ENCODE assay signal across 26 cellular contexts in the genomic region with DNA sequence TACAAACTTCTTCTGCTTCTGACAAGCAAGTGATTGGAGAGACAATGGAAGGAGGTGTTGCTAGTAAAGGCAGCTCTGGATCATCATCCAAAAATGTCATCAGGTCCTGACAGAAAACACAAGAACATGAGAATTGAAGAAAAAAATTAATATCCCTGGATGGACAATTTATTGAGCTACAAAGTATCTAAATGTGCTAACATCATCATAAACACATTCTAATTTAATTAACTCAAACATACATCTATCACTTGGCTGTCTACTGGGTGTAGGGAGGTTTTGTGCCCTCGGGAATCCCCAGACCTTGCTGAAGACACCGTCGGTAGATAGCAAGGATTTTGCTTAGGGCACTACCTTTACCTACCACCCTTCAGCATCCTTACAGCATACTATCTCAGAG.
"Had no signal": no experiment of that assay in that cellular context is flagged by ENCODE, and none has a peak within 500 bp of the region (broad histone marks: within the 10 kb centered on the region; RNA-seq: fewer than 3 reads in every experiment).

No MANE protein-coding gene starts in this region.

- H3K9me3 ChIP-seq: ascending aorta, gastrocnemius medialis, heart left ventricle had no signal

- H3K4me3 ChIP-seq: ascending aorta, coronary artery, dorsolateral prefrontal cortex, gastrocnemius medialis, heart left ventricle had no signal

- ATAC-seq: activated CD4-positive, alpha-beta T cell treated with anti-CD3 and anti-CD28 coated beads for 36 hours; activated naive CD4-positive, alpha-beta T cell treated with anti-CD3 and anti-CD28 coated beads, Interleukin-2, amount 50 U/mL, for 72 hours; activated T-cell treated with anti-CD3 and anti-CD28 coated beads, Interleukin-2, amount 50 U/mL, for 72 hours; esophagus mucosa; heart left ventricle had no signal

- H3K27me3 ChIP-seq: ascending aorta, brain microvascular endothelial cell had no signal

- H3K27ac ChIP-seq: ascending aorta, brain microvascular endothelial cell, coronary artery, dorsolateral prefrontal cortex, gastrocnemius medialis, heart left ventricle had no signal

- FAIRE-seq: bronchial epithelial cell had no signal

- H3K4me1 ChIP-seq: ascending aorta, gastrocnemius medialis, heart left ventricle had no signal

- DNase-seq: activated CD4-positive, alpha-beta memory T cell treated with anti-CD3 and anti-CD28 coated beads for 36 hours; activated CD4-positive, alpha-beta T cell treated with anti-CD3 and anti-CD28 coated beads for 36 hours; activated CD4-positive, alpha-beta T cell treated with anti-CD3 and anti-CD28 coated beads, Interleukin-2, amount 10 ng/mL, durations not matched to agents 24 days and 14 days; activated CD4-positive, CD25-positive, alpha-beta regulatory T cell; activated CD4-positive, CD25-positive, alpha-beta regulatory T cell treated with anti-CD3 and anti-CD28 coated beads, Interleukin-2, amount 50 U/mL, for 72 hours; activated CD8-positive, alpha-beta memory T cell treated with anti-CD3 and anti-CD28 coated beads, Interleukin-2, amount 50 U/mL, for 48 hours; activated gamma-delta T cell; activated naive CD4-positive, alpha-beta T cell; activated naive CD4-positive, alpha-beta T cell treated with anti-CD3 and anti-CD28 coated beads, Interleukin-2, amount 10 ng/mL, durations not matched to agents 7 days and 5 days; activated naive CD8-positive, alpha-beta T cell treated with anti-CD3 and anti-CD28 coated beads, Interleukin-2, amount 10 ng/mL, durations not matched to agents 7 days and 5 days; activated T-cell treated with anti-CD3 and anti-CD28 coated beads for 4 hours; activated T-cell treated with anti-CD3 and anti-CD28 coated beads, Interleukin-2, amount 50 U/mL, for 24 hours; activated T-cell treated with anti-CD3 and anti-CD28 coated beads, Interleukin-2, amount 50 U/mL, for 72 hours; dorsolateral prefrontal cortex; effector memory CD4-positive, alpha-beta T cell; endodermal cell; gastrocnemius medialis; glutamatergic neuron; heart left ventricle; T-helper 2 cell had no signal

- H3K36me3 ChIP-seq: ascending aorta, brain microvascular endothelial cell, gastrocnemius medialis, heart left ventricle had no signal
